In genomic region chr16:57959804-57960203, GRCh38 we compare ENCODE assay signal across 1 cellular context.
TF ChIP-seq lines count a peak whose summit lies in the region.

No MANE protein-coding gene starts in this region.

TF ChIP-seq in H1, 55 proteins besides CTCF, POLR2A, EP300 and RAD21:
- TF ChIP-seq KDM4A (IDR thresholded peaks at IDR 0.05; ENCODE audit: low read depth, low read length, severe bottlenecking) = no peak
TF ChIP-seq in H1: peak in this region for 0.
